ENCODE assay signal across 22 cellular contexts in the genomic region with DNA sequence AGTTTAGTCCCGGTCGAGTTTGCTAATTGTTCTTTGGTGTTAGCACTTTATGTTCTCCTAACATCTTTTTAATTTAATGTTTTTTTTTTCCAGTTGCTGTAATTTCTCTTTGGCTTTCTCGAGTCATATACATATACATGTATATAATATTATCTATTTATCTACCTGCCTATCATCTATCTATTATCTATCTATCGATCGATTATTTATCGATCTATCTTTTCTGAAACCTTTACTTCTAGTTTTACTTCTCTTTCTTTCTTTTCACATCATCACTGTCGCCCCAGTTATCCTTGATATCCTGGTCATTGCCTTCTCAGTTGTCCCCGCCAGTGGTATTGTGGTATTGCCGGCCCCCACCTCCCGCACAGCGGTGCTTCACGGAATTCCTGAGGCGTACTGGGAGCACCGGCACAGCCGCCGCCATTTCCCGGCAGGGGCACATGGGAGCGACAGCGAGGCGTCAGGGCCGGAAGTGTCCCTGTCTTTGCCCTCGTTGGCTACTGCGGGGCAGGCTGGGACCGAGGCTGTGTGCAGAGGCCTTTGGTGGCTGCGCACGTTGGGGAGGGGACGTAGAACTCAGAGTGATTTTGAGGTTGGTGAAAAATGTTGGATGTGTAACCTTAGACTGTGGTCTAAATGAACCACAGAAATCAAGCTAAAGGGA.
"Had no signal": no experiment of that assay in that cellular context is flagged by ENCODE, and none has a peak within 500 bp of the region (broad histone marks: within the 10 kb centered on the region; RNA-seq: fewer than 3 reads in every experiment).

No MANE protein-coding gene starts in this region.

- ATAC-seq: Panc1, PC-3 had no signal

- H3K36me3 ChIP-seq: MG63 had no signal

- H3K27ac ChIP-seq: HL-60, RWPE1 had no signal

- H3K4me3 ChIP-seq: MG63 had no signal

- DNase-seq: Karpas-422, KG1, MG63, NCI-H1092 treated with DMSO at 0.1 percent for 48 hours, NCI-H1436, NCI-H187, NCI-H2029, NCI-H2081 treated with DMSO at 0.1 percent for 48 hours, NCI-H2171, NCI-H226, NCI-H446, NCI-H510A, NCI-H524 treated with DMSO at 0.1 percent for 48 hours, NCI-H69, NCI-H774, PC-3, SHP77, SK-N-SH, SW 1271 had no signal

- H3K9me3 ChIP-seq: MG63, SK-N-SH had no signal
